In genomic region chrX:24054182-24055042, GRCh38 we compare ENCODE assay signal across 8 cellular contexts. TPM values are rescaled to one million over a fixed set of nuclear protein-coding genes. Genes with fewer than 3 reads are reported as not detected.
DNase-seq lines count a peak whose midpoint lies in the region; ATAC-seq and TF ChIP-seq lines count a peak whose summit lies in the region.

Gene EIF2S3, plus strand, starts transcription at chrX:24054956. Its CDS starts 13 bp downstream, at chrX:24054969.

- H3K27ac ChIP-seq in left lung = peak within 1 kb of the TSS; percentile 87 to 92

- ATAC-seq in GM19395 (IDR thresholded peaks at IDR 0.05; ENCODE audit: unreplicated experiment) (peak; percentile 96), HG03558 (IDR thresholded peaks at IDR 0.05; ENCODE audit: extremely low read depth, unreplicated experiment) (peak; percentile 82), left lung (peak; percentile 96)

- no peaks in the 10 kb centered on the region for H3K27me3 ChIP-seq in left lung

- H3K4me1 ChIP-seq in left lung = no peaks in the 10 kb centered on the region

- peak; percentile 91 for DNase-seq in CD1c-positive myeloid dendritic cell (ENCODE audit: extremely low spot score)
- peak; percentile 88 for DNase-seq in NCI-H748 treated with DMSO at 0.1 percent for 48 hours (lab: John Stamatoyannopoulos, UW)
- peak; percentile 78 for DNase-seq in activated CD4-positive, alpha-beta T cell treated with anti-CD3 and anti-CD28 coated beads, Interleukin-2, amount 50 U/mL, for 1 hour
- peak; percentile 97 for DNase-seq in dedifferentiated amniotic fluid mesenchymal stem cell (ENCODE audit: extremely low spot score)
- DNase-seq in left lung = peak; percentile 92 to 93
- peak; percentile 72 to 78 for DNase-seq in stimulated activated CD4-positive, alpha-beta T cell treated with anti-CD3 and anti-CD28 coated beads, Interleukin-2, amount 100 ng/mL, for 48 hours

- H3K9me3 ChIP-seq in left lung = no peaks in the 10 kb centered on the region

- TF ChIP-seq CTCF in left lung (IDR thresholded peaks at IDR 0.05) = peak; percentile 65 to 66

- intact Hi-C loops in left lung (cut with DNase I) = no loop called here

- no peak within 1 kb of the TSS for H3K4me3 ChIP-seq in left lung

- peaks cover 0 to 24% of the 10 kb centered on the region in 2 donors for H3K36me3 ChIP-seq in left lung

RNA-seq across cellular contexts. Expression of gene EIF2S3, which starts in this region (rescaled TPM):
- total RNA-seq in left lung = 100 to 1,000 TPM; 140 to 169 TPM
